1 cellular context compared by ENCODE assay signal in the genomic region with DNA sequence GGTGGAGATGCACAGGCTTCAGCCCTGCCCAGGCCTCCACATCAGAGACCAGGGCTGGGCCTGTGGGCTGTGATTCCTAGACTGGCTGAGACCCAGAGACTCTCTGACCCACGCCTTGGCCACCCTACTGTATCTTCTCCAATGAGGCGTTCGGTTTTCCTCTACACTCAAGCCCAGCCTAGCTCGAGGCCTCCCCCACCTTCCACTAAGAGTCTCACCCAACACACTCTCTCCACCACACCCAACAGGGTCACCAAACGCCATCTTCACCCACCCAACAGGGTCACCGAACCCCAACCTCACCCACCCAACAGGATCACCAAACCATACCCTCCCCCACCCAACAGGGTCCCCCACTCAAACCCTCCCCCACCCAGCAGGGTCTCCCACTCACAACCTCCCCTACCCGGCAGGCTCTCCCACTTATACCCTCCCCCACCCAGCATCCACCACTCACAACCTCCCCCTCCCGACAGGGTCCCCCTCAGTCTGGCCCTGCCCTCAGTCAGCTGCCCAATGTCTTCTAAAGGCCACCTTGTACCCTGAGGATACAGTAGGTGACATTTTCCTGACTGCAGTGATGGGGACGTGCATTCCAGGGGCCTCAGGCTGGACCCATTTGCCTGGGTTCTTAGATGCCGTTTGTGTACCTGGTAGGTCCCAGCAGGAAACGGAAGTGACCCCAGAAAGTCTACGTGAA.
TF ChIP-seq lines count a peak whose summit lies in the region.

No MANE protein-coding gene starts in this region.

TF ChIP-seq in H1, 55 proteins besides CTCF, POLR2A, EP300 and RAD21:
- TF ChIP-seq MAFK (IDR thresholded peaks at IDR 0.05; ENCODE audit: low read depth, low read length) (no peak), RNF2 (IDR thresholded peaks at IDR 0.05; ENCODE audit: borderline replicate concordance, low read depth, low read length, missing control alignments, poor library complexity, severe bottlenecking) (no peak), NANOG (IDR thresholded peaks at IDR 0.05; ENCODE audit: insufficient read depth, low read depth, low read length, poor library complexity, severe bottlenecking) (no peak), CHD1 (IDR thresholded peaks at IDR 0.05; ENCODE audit: low read depth, low read length) (no peak), HDAC2 (IDR thresholded peaks at IDR 0.05; ENCODE audit: borderline replicate concordance in 1 of 2, low read depth in 2 of 2, low read length in 2 of 2) (no peak), RXRA (IDR thresholded peaks at IDR 0.05; ENCODE audit: insufficient read depth, low read depth, low read length) (no peak), SRF (IDR thresholded peaks at IDR 0.05; ENCODE audit: low read depth, low read length) (no peak), EZH2 (IDR thresholded peaks at IDR 0.05; ENCODE audit: low read depth, low read length, severe bottlenecking) (no peak), BCL11A (IDR thresholded peaks at IDR 0.05; ENCODE audit: low read depth in 2 of 2, low read length in 2 of 2) (no peak), BRCA1 (IDR thresholded peaks at IDR 0.05; ENCODE audit: low read depth, low read length) (no peak), POLR2AphosphoS5 (IDR thresholded peaks at IDR 0.05; ENCODE audit: low read depth, low read length) (no peak), HDAC6 (IDR thresholded peaks at IDR 0.05; ENCODE audit: low read depth, low read length) (no peak), JUN (IDR thresholded peaks at IDR 0.05; ENCODE audit: low read depth, low read length) (no peak), JUND (IDR thresholded peaks at IDR 0.05; ENCODE audit: low read length) (no peak)
TF ChIP-seq in H1: peak in this region for 0.
